14 cellular contexts compared by ENCODE assay signal in the genomic region with DNA sequence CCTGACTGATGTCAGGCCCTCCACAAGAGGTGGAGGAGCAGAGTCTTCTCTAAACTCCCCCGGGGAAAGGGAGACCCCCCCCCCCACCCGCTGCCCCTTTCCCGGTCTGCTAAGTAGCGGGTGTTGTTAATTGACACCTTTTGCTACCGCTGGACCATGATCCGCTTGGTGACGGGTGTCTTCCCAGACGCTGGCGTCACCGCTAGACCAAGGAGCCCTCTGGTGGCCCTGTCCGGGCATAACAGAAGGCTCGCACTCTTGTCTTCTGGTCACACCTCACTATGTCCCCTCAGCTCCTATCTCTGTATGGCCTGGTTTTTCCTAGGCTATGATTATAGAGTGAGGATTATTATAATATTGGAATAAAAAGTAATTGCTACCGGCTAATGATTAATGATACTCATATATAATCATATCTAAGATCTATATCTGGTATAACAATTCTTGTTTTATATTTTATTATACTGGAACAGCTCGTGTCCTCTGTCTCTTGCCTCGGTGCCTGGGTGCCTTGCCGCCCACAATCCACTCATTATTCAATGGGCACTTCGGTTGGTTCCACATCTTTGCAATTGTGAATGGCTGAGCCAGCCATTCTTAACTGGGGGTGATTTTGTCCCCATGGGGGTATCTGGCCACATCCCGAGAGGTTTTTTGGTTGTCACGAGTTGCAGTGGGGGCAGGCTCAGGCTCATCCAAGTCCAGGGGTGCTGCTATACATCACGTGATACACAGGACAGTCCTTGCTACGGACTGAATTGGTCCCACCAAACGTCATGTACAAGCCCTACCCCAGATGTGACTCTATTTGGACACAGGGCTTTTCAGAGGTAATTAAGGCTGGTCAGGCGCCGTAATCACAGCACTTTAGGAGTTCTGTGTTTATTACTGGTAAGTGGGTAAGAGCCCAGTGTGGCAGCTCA. TPM values are rescaled to one million over a fixed set of nuclear protein-coding genes. Genes with fewer than 3 reads are reported as not detected.
DNase-seq lines count a peak whose midpoint lies in the region; ATAC-seq and TF ChIP-seq lines count a peak whose summit lies in the region.
"Not testable (repeated sequence)": the region's sequence is repeated elsewhere in the genome, so short reads cannot be mapped to it uniquely, and the experiment has no call there.
"Had no signal": no experiment of that assay in that cellular context is flagged by ENCODE, and none has a peak within 500 bp of the region (broad histone marks: within the 10 kb centered on the region; RNA-seq: fewer than 3 reads in every experiment).

No MANE protein-coding gene starts in this region.

- not testable (repeated sequence) for H3K4me3 Mint-ChIP-seq in Caco-2 (ENCODE audit: unreplicated experiment); activated naive CD4-positive, alpha-beta T cell treated with anti-CD3 and anti-CD28 coated beads for 36 hours; type B pancreatic cell

- 37 to 50% (median 39%) methylated on average over 17 to 23 of the region's 24 CpGs for WGBS in heart left ventricle, 4 donors

- not testable (repeated sequence) for H3K4me1 ChIP-seq in Caco-2, heart left ventricle

- CTCF ChIA-PET in Caco-2 (lab: Charles Lee): interaction anchor here (0.8 kb wide), 1 partner anchor 38 kb away, joined by 3 read pairs; no protein-coding TSS in a partner anchor
- CTCF ChIA-PET in activated naive CD4-positive, alpha-beta T cell treated with anti-CD3 and anti-CD28 coated beads for 36 hours (lab: Charles Lee): interaction anchor here (1.2 kb wide), 1 partner anchor 39 kb away, joined by 4 read pairs; no protein-coding TSS in a partner anchor

- H3K4me2 ChIP-seq in neural cell (ENCODE audit: low read length): not testable (repeated sequence)

- not testable (repeated sequence) for TF ChIP-seq RAD21 in neural cell (conservative IDR thresholded peaks at IDR 0.05)

- POLR2A ChIA-PET in Caco-2 (lab: Charles Lee): not testable (repeated sequence)

- TF ChIP-seq CTCF in Caco-2 (IDR thresholded peaks at IDR 0.05; ENCODE audit: insufficient read depth in 1 of 2, low read depth in 1 of 2, low read length in 1 of 2, severe bottlenecking in 1 of 2, unreplicated experiment in 1 of 2) (peak; percentile 14 to 51), GM13977 (IDR thresholded peaks at IDR 0.05; ENCODE audit: extremely low read depth, insufficient read depth, missing control alignments) (peak; percentile 30), heart left ventricle (IDR thresholded peaks at IDR 0.05) (peak in 9 of 12 donors; percentile 9 to 45 (median 26)), neural cell (IDR thresholded peaks at IDR 0.05; ENCODE audit: poor library complexity, severe bottlenecking) (peak; percentile 31), type B pancreatic cell (conservative IDR thresholded peaks at IDR 0.05) (peak; percentile 64)

- in situ Hi-C loops in GM13977 (cut with MboI; ENCODE audit: low pct_unique_long_range_greater_than_20kb, low sequenced_read_pairs, unreplicated experiment): loop anchor here (25.0 kb wide), 1 partner anchor 433 kb away; no protein-coding TSS in a partner anchor

- H3K4me1 Mint-ChIP-seq in Caco-2 (ENCODE audit: low read depth, unreplicated experiment); activated naive CD4-positive, alpha-beta T cell treated with anti-CD3 and anti-CD28 coated beads for 36 hours (ENCODE audit: low read depth); type B pancreatic cell (ENCODE audit: unreplicated experiment): not testable (repeated sequence)

- not testable (repeated sequence) for H3K9me3 ChIP-seq in Caco-2; heart left ventricle; neural cell (ENCODE audit: low read length)

- not testable (repeated sequence) for H3K27me3 Mint-ChIP-seq in Caco-2 (ENCODE audit: insufficient read depth, unreplicated experiment); activated naive CD4-positive, alpha-beta T cell treated with anti-CD3 and anti-CD28 coated beads for 36 hours (ENCODE audit: low read depth); type B pancreatic cell

- H3K4me3 ChIP-seq in Caco-2 (ENCODE audit: low read depth, low read length); heart left ventricle; neural cell (ENCODE audit: low read length): not testable (repeated sequence)

- DNase-seq in Caco-2: peak; percentile 48 to 57
- DNase-seq in GM13977 (ENCODE audit: low spot score): peak; percentile 24
- peak; percentile 16 for DNase-seq in MV-4-11 (lab: John Stamatoyannopoulos, UW)
- DNase-seq in RKO (ENCODE audit: low spot score): peak; percentile 23
- peak; percentile 10 for DNase-seq in activated naive CD4-positive, alpha-beta T cell treated with anti-CD3 and anti-CD28 coated beads for 36 hours
- not testable (repeated sequence) for DNase-seq in heart left ventricle; type B pancreatic cell (ENCODE audit: extremely low spot score, unreplicated experiment)

- H3K9me3 Mint-ChIP-seq in Caco-2 (ENCODE audit: unreplicated experiment); activated naive CD4-positive, alpha-beta T cell treated with anti-CD3 and anti-CD28 coated beads for 36 hours; type B pancreatic cell: not testable (repeated sequence)

- not testable (repeated sequence) for BruUV-seq in Caco-2 (replicated peaks; lab: Mats Ljungman, UMichigan)

- not testable (repeated sequence) for H3K79me2 ChIP-seq in neural cell (replicated peaks; ENCODE audit: insufficient read depth, low read length)

- H3K9ac ChIP-seq in neural cell (ENCODE audit: low read length): not testable (repeated sequence)

- H4K20me1 ChIP-seq in neural cell (ENCODE audit: insufficient read depth): not testable (repeated sequence)

- not testable (repeated sequence) for TF ChIP-seq POLR2A in heart left ventricle (IDR thresholded peaks at IDR 0.05)

- not testable (repeated sequence) for H3K9me2 ChIP-seq in neural cell (ENCODE audit: insufficient read depth, low read length)

- H3K36me3 ChIP-seq in Caco-2 (ENCODE audit: control insufficient read depth, insufficient read depth, low read length); heart left ventricle; neural cell (ENCODE audit: insufficient read depth, low read length): not testable (repeated sequence)

- not testable (repeated sequence) for H3K27ac ChIP-seq in heart left ventricle; neural cell (ENCODE audit: low read length)

- not testable (repeated sequence) for ATAC-seq in heart left ventricle

- intact Hi-C loops in Caco-2 (cut with micrococcal nuclease; ENCODE audit: unreplicated experiment): loop anchor here (1.0 to 10.0 kb wide), 2 partner anchors 39 to 265 kb away; no protein-coding TSS in a partner anchor
- intact Hi-C loops in activated naive CD4-positive, alpha-beta T cell treated with anti-CD3 and anti-CD28 coated beads for 36 hours (cut with micrococcal nuclease): not testable (repeated sequence)
- intact Hi-C loops in heart left ventricle (cut with DNase I): loop anchor here in 3 of 10 donors (10.0 kb wide), 3 partner anchors 245 to 265 kb away; partner anchors contain the start of gene LILRB4 (in 1 of the 3)

- H3K36me3 Mint-ChIP-seq in Caco-2 (ENCODE audit: insufficient read depth, unreplicated experiment); activated naive CD4-positive, alpha-beta T cell treated with anti-CD3 and anti-CD28 coated beads for 36 hours (ENCODE audit: low read depth); type B pancreatic cell: not testable (repeated sequence)

- not testable (repeated sequence) for H3K27me3 ChIP-seq in Caco-2 (replicated peaks; ENCODE audit: control insufficient read depth, insufficient read depth, low read length); neural cell (ENCODE audit: insufficient read depth, low read depth, low read length)
- peaks cover 0 to 27% (median 3%) of the 10 kb centered on the region in 9 donors for H3K27me3 ChIP-seq in heart left ventricle

- not testable (repeated sequence) for H3K27ac Mint-ChIP-seq in Caco-2 (ENCODE audit: unreplicated experiment); activated naive CD4-positive, alpha-beta T cell treated with anti-CD3 and anti-CD28 coated beads for 36 hours; type B pancreatic cell

- H2AFZ ChIP-seq in neural cell (ENCODE audit: low read depth, low read length): not testable (repeated sequence)

- H3F3A ChIP-seq in neural cell (ENCODE audit: insufficient read depth, low read length, poor library complexity, severe bottlenecking): not testable (repeated sequence)

- TF ChIP-seq EP300 in neural cell (conservative IDR thresholded peaks at IDR 0.05; ENCODE audit: poor library complexity, severe bottlenecking): not testable (repeated sequence)

RNA-seq across cellular contexts. Expression of gene NCR1, which starts 14.0 kb away (rescaled TPM):
- 0.91 and 1.1 TPM in 2 replicates for total RNA-seq in Caco-2 (2022)
- total RNA-seq in activated naive CD4-positive, alpha-beta T cell treated with anti-CD3 and anti-CD28 coated beads for 36 hours: not detected
- total RNA-seq in heart left ventricle: 1 to 10 TPM in 1 of 9 donors, under 1 TPM in 1, not detected in 7; 0.33 to 1.2 TPM
- polyA plus RNA-seq in heart left ventricle: not detected
- polyA plus RNA-seq in neural cell: not detected in 2 replicates
- polyA minus RNA-seq in neural cell: not detected in 2 replicates
- total RNA-seq in type B pancreatic cell (ENCODE audit: low replicate concordance): not detected in 2 replicates
- total RNA-seq: frontal cortex, GM23248, T-helper 17 cell had no signal
- polyA plus RNA-seq: GM23248 had no signal

RNA-seq across cellular contexts. Expression of gene NLRP7, which starts 27.4 kb away (rescaled TPM):
- total RNA-seq in Caco-2 (2022): 0.43 and 0.49 TPM in 2 replicates
- not detected for total RNA-seq in activated naive CD4-positive, alpha-beta T cell treated with anti-CD3 and anti-CD28 coated beads for 36 hours
- not detected for total RNA-seq in heart left ventricle
- not detected for polyA plus RNA-seq in heart left ventricle
- not detected in 2 replicates for polyA plus RNA-seq in neural cell
- not detected in 2 replicates for polyA minus RNA-seq in neural cell
- 0.98 TPM in 1 of 2 replicates, not detected in the other for total RNA-seq in type B pancreatic cell (ENCODE audit: low replicate concordance)
- total RNA-seq: activated naive CD8-positive, alpha-beta T cell treated with anti-CD3 and anti-CD28 coated beads, Interleukin-2, amount 10 ng/mL, durations not matched to agents 7 days and 5 days; GM23248; left ventricle myocardium superior; T-helper 17 cell; vagina had no signal
- polyA plus RNA-seq: GM23248 had no signal

RNA-seq across cellular contexts. Expression of gene FCAR, which starts 45.9 kb away (rescaled TPM):
- total RNA-seq in Caco-2 (2022) (not detected in 2 replicates), heart left ventricle (1 to 10 TPM in 2 of 9 donors, under 1 TPM in 5, not detected in 2; 0.26 to 3.9 (median 0.62) TPM), type B pancreatic cell (ENCODE audit: low replicate concordance) (not detected in 2 replicates)
- total RNA-seq in activated naive CD4-positive, alpha-beta T cell treated with anti-CD3 and anti-CD28 coated beads for 36 hours: not detected
- polyA plus RNA-seq in heart left ventricle (under 1 TPM; 0.15 to 0.36 TPM), neural cell (not detected in 2 replicates)
- polyA minus RNA-seq in neural cell: not detected in 2 replicates
- total RNA-seq: GM23248 had no signal
- polyA plus RNA-seq: GM23248 had no signal

RNA-seq across cellular contexts. Expression of gene NLRP2, which starts 46.3 kb away (rescaled TPM):
- total RNA-seq in Caco-2 (2022) (108 and 115 TPM in 2 replicates), heart left ventricle (1 to 10 TPM in 1 of 9 donors, under 1 TPM in 4, not detected in 4; 0.12 to 5.5 (median 0.79) TPM), type B pancreatic cell (ENCODE audit: low replicate concordance) (35.6 and 65.4 TPM in 2 replicates)
- 1 to 10 TPM; 5.5 TPM for total RNA-seq in activated naive CD4-positive, alpha-beta T cell treated with anti-CD3 and anti-CD28 coated beads for 36 hours
- polyA plus RNA-seq in heart left ventricle (under 1 TPM in 1 of 2 donors, not detected in 1; 0.07 TPM), neural cell (not detected in 2 replicates)
- not detected in 2 replicates for polyA minus RNA-seq in neural cell
- total RNA-seq: GM23248 had no signal
- polyA plus RNA-seq: GM23248 had no signal
